25 cellular contexts compared by ENCODE assay signal in the genomic region with DNA sequence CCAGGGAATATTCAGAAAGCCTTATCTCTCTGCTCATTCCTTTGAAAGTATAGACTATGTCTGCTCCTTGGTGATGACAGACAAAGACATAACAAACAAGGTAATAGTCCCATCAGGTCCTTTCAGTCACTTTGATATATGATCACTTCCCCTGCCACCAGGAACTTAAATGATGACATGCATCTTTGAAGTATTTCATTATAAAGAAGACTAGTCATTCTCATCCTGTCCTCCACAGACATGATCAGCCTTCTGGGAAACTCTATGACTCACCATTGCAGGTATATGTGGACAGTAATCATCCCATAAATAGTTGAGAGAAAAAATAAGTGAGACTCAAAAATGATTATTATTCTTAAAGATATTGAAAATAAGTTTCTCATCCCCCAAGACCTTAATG.
"Had no signal": no experiment of that assay in that cellular context is flagged by ENCODE, and none has a peak within 500 bp of the region (broad histone marks: within the 10 kb centered on the region; RNA-seq: fewer than 3 reads in every experiment).

No MANE protein-coding gene starts in this region.

- H3K27me3 ChIP-seq: colonic mucosa, heart right ventricle, spleen, testis had no signal

- H3K36me3 Mint-ChIP-seq: activated CD8-positive, alpha-beta memory T cell treated with anti-CD3 and anti-CD28 coated beads, Interleukin-2, amount 10 ng/mL, durations not matched to agents 7 days and 5 days; activated naive CD4-positive, alpha-beta T cell treated with anti-CD3 and anti-CD28 coated beads, Interleukin-2, amount 10 ng/mL, durations not matched to agents 7 days and 5 days; brain; naive thymus-derived CD4-positive, alpha-beta T cell had no signal

- H3K9me3 Mint-ChIP-seq: activated CD4-positive, alpha-beta T cell treated with anti-CD3 and anti-CD28 coated beads, Interleukin-2, amount 10 ng/mL, durations not matched to agents 7 days and 5 days; activated naive CD4-positive, alpha-beta T cell treated with anti-CD3 and anti-CD28 coated beads, Interleukin-2, amount 10 ng/mL, durations not matched to agents 7 days and 5 days had no signal

- H3K36me3 ChIP-seq: colonic mucosa, heart right ventricle, lower lobe of right lung, spleen, WERI-Rb-1 had no signal

- ATAC-seq: activated CD8-positive, alpha-beta memory T cell treated with anti-CD3 and anti-CD28 coated beads, Interleukin-2, amount 10 ng/mL, durations not matched to agents 7 days and 5 days; activated CD8-positive, alpha-beta T cell treated with anti-CD3 and anti-CD28 coated beads for 36 hours; activated naive CD8-positive, alpha-beta T cell treated with anti-CD3 and anti-CD28 coated beads, Interleukin-2, amount 50 U/mL, for 24 hours; heart right ventricle; left lobe of liver; lower lobe of right lung; naive thymus-derived CD4-positive, alpha-beta T cell had no signal

- DNase-seq: activated CD4-positive, alpha-beta T cell treated with anti-CD3 and anti-CD28 coated beads, Interleukin-2, amount 10 ng/mL, durations not matched to agents 7 days and 5 days; activated CD4-positive, CD25-positive, alpha-beta regulatory T cell treated with anti-CD3 and anti-CD28 coated beads, Interleukin-2, amount 50 U/mL, for 72 hours; activated CD8-positive, alpha-beta memory T cell treated with anti-CD3 and anti-CD28 coated beads, Interleukin-2, amount 10 ng/mL, durations not matched to agents 7 days and 5 days; activated CD8-positive, alpha-beta T cell treated with anti-CD3 and anti-CD28 coated beads for 36 hours; activated effector memory CD4-positive, alpha-beta T cell treated with anti-CD3 and anti-CD28 coated beads, Interleukin-2, amount 50 U/mL, for 16 hours; activated naive CD4-positive, alpha-beta T cell treated with anti-CD3 and anti-CD28 coated beads, Interleukin-2, amount 10 ng/mL, durations not matched to agents 7 days and 5 days; activated naive CD8-positive, alpha-beta T cell treated with anti-CD3 and anti-CD28 coated beads, Interleukin-2, amount 50 U/mL, for 24 hours; activated T-cell treated with anti-CD3 and anti-CD28 coated beads for 4 hours; anterior cingulate cortex; central memory CD4-positive, alpha-beta T cell; colonic mucosa; dorsolateral prefrontal cortex; heart right ventricle; kidney; lower lobe of right lung; naive thymus-derived CD4-positive, alpha-beta T cell; retina; spleen; stimulated activated CD4-positive, alpha-beta T cell treated with anti-CD3 and anti-CD28 coated beads, Interleukin-4, amount 100 ng/mL, for 1 hour; stimulated activated naive CD4-positive, alpha-beta T cell; T-helper 1 cell; testis; WERI-Rb-1 had no signal

- H3K4me1 Mint-ChIP-seq: activated CD4-positive, alpha-beta T cell treated with anti-CD3 and anti-CD28 coated beads, Interleukin-2, amount 10 ng/mL, durations not matched to agents 7 days and 5 days; activated CD8-positive, alpha-beta memory T cell treated with anti-CD3 and anti-CD28 coated beads, Interleukin-2, amount 10 ng/mL, durations not matched to agents 7 days and 5 days; activated naive CD4-positive, alpha-beta T cell treated with anti-CD3 and anti-CD28 coated beads, Interleukin-2, amount 10 ng/mL, durations not matched to agents 7 days and 5 days; activated naive CD8-positive, alpha-beta T cell treated with anti-CD3 and anti-CD28 coated beads, Interleukin-2, amount 50 U/mL, for 24 hours; brain; naive thymus-derived CD4-positive, alpha-beta T cell had no signal

- H3K4me3 Mint-ChIP-seq: activated CD4-positive, alpha-beta T cell treated with anti-CD3 and anti-CD28 coated beads, Interleukin-2, amount 10 ng/mL, durations not matched to agents 7 days and 5 days; activated CD8-positive, alpha-beta memory T cell treated with anti-CD3 and anti-CD28 coated beads, Interleukin-2, amount 10 ng/mL, durations not matched to agents 7 days and 5 days; activated CD8-positive, alpha-beta T cell treated with anti-CD3 and anti-CD28 coated beads for 36 hours; activated naive CD4-positive, alpha-beta T cell treated with anti-CD3 and anti-CD28 coated beads, Interleukin-2, amount 10 ng/mL, durations not matched to agents 7 days and 5 days; activated naive CD8-positive, alpha-beta T cell treated with anti-CD3 and anti-CD28 coated beads, Interleukin-2, amount 50 U/mL, for 24 hours; brain; naive thymus-derived CD4-positive, alpha-beta T cell had no signal

- H3K27ac Mint-ChIP-seq: activated CD4-positive, alpha-beta T cell treated with anti-CD3 and anti-CD28 coated beads, Interleukin-2, amount 10 ng/mL, durations not matched to agents 7 days and 5 days; activated CD8-positive, alpha-beta memory T cell treated with anti-CD3 and anti-CD28 coated beads, Interleukin-2, amount 10 ng/mL, durations not matched to agents 7 days and 5 days; activated CD8-positive, alpha-beta T cell treated with anti-CD3 and anti-CD28 coated beads for 36 hours; activated naive CD4-positive, alpha-beta T cell treated with anti-CD3 and anti-CD28 coated beads, Interleukin-2, amount 10 ng/mL, durations not matched to agents 7 days and 5 days; activated naive CD8-positive, alpha-beta T cell treated with anti-CD3 and anti-CD28 coated beads, Interleukin-2, amount 50 U/mL, for 24 hours; brain; naive thymus-derived CD4-positive, alpha-beta T cell had no signal

- H3K9me3 ChIP-seq: colonic mucosa, lower lobe of right lung, testis had no signal

- H3K4me1 ChIP-seq: colonic mucosa, heart right ventricle, lower lobe of right lung, spleen, testis had no signal

- H3K27me3 Mint-ChIP-seq: activated CD4-positive, alpha-beta T cell treated with anti-CD3 and anti-CD28 coated beads, Interleukin-2, amount 10 ng/mL, durations not matched to agents 7 days and 5 days; activated CD8-positive, alpha-beta memory T cell treated with anti-CD3 and anti-CD28 coated beads, Interleukin-2, amount 10 ng/mL, durations not matched to agents 7 days and 5 days; activated CD8-positive, alpha-beta T cell treated with anti-CD3 and anti-CD28 coated beads for 36 hours; activated naive CD4-positive, alpha-beta T cell treated with anti-CD3 and anti-CD28 coated beads, Interleukin-2, amount 10 ng/mL, durations not matched to agents 7 days and 5 days; activated naive CD8-positive, alpha-beta T cell treated with anti-CD3 and anti-CD28 coated beads, Interleukin-2, amount 50 U/mL, for 24 hours; naive thymus-derived CD4-positive, alpha-beta T cell had no signal

- H3K27ac ChIP-seq: colonic mucosa, dorsolateral prefrontal cortex, heart right ventricle, lower lobe of right lung, spleen, testis, WERI-Rb-1 had no signal

- H3K4me3 ChIP-seq: colonic mucosa, dorsolateral prefrontal cortex, heart right ventricle, lower lobe of right lung, spleen, testis had no signal
